Comparison of ENCODE assay signal across 1 cellular context in the genomic region with DNA sequence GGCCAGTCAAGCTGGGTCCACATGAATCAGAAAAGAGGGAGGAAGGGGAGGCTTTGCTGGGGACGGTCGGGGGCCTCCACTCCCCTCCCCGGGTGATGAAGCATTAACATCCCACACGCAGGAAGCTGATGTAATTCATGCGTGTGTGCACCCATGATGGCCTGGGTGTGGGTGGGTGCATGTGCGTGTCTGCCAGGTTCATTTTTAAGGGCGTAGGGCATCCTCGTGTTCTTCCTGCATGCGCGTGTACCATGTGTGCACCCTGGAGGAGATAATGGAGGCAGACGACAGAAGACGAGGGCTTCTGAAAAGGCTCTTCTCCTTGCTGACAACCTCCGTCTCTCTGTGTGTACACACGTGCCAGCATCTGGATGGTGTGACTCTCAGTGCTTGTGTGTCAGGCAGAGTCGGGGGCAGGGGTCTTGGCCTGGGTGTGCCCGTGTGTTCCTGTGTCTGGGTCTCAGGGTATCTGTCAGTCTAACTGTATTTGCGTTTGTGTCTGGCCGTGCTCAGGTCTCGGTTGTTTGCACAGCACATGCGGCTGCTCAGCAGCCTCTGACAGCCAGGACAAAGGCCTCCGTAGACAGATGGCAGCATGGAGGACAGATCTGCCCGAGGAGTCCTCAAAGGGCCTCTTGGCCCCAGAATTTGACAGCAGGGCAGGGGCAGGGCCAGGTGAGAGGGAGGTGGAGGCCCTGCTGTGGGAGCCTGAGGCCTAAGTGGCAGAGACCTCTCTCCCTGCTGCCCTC.
A peak's percentile ranks its signal among the peaks of the same experiment; 100 is the strongest.
TF ChIP-seq lines count a peak whose summit lies in the region.

No MANE protein-coding gene starts in this region.

TF ChIP-seq in HepG2, 621 proteins besides CTCF, POLR2A, EP300 and RAD21 (continues in another document):
- TF ChIP-seq ZNF577 (CRISPR knock-in tag; IDR thresholded peaks at IDR 0.05; ENCODE audit: borderline replicate concordance, low read depth) = no peak
- TF ChIP-seq ZFYVE20 (CRISPR knock-in tag; IDR thresholded peaks at IDR 0.05; ENCODE audit: borderline replicate concordance, low read depth) = no peak
- TF ChIP-seq AGO2 (optimal IDR thresholded peaks at IDR 0.05; ENCODE audit: low read depth, low read length) = no peak
- TF ChIP-seq PHF5A (CRISPR knock-in tag; IDR thresholded peaks at IDR 0.05; ENCODE audit: low read depth, unreplicated experiment) = no peak
- TF ChIP-seq, protein P1, sequence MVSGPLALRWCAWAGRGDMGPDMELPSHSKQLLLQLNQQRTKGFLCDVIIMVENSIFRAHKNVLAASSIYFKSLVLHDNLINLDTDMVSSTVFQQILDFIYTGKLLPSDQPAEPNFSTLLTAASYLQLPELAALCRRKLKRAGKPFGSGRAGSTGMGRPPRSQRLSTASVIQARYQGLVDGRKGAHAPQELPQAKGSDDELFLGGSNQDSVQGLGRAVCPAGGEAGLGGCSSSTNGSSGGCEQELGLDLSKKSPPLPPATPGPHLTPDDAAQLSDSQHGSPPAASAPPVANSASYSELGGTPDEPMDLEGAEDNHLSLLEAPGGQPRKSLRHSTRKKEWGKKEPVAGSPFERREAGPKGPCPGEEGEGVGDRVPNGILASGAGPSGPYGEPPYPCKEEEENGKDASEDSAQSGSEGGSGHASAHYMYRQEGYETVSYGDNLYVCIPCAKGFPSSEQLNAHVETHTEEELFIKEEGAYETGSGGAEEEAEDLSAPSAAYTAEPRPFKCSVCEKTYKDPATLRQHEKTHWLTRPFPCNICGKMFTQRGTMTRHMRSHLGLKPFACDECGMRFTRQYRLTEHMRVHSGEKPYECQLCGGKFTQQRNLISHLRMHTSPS (CRISPR knock-in tag; IDR thresholded peaks at IDR 0.05; ENCODE audit: low read depth) = no peak; the same call in 1 of the 2 replicates
- TF ChIP-seq, protein P2, sequence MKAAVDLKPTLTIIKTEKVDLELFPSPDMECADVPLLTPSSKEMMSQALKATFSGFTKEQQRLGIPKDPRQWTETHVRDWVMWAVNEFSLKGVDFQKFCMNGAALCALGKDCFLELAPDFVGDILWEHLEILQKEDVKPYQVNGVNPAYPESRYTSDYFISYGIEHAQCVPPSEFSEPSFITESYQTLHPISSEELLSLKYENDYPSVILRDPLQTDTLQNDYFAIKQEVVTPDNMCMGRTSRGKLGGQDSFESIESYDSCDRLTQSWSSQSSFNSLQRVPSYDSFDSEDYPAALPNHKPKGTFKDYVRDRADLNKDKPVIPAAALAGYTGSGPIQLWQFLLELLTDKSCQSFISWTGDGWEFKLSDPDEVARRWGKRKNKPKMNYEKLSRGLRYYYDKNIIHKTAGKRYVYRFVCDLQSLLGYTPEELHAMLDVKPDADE (CRISPR knock-in tag; IDR thresholded peaks at IDR 0.05) = no peak
- no peak for TF ChIP-seq ZNF879 (CRISPR knock-in tag; IDR thresholded peaks at IDR 0.05)
- no peak for TF ChIP-seq ZNF432 (CRISPR knock-in tag; IDR thresholded peaks at IDR 0.05; ENCODE audit: borderline replicate concordance)
- TF ChIP-seq NR2F6 (IDR thresholded peaks at IDR 0.05) = no peak
- TF ChIP-seq NR2F6 (CRISPR knock-in tag; IDR thresholded peaks at IDR 0.05) = no peak
- TF ChIP-seq MEIS1 (CRISPR knock-in tag; IDR thresholded peaks at IDR 0.05; ENCODE audit: borderline replicate concordance) = 0 out of 2 replicates have a peak, but pooled peaks have one; percentile 12
- TF ChIP-seq ETV5 (CRISPR knock-in tag; IDR thresholded peaks at IDR 0.05; ENCODE audit: borderline replicate concordance) = no peak
- TF ChIP-seq NCOA2 (CRISPR knock-in tag; IDR thresholded peaks at IDR 0.05) = 0 out of 2 replicates have a peak, but pooled peaks have one; percentile 18
- TF ChIP-seq, protein P3, sequence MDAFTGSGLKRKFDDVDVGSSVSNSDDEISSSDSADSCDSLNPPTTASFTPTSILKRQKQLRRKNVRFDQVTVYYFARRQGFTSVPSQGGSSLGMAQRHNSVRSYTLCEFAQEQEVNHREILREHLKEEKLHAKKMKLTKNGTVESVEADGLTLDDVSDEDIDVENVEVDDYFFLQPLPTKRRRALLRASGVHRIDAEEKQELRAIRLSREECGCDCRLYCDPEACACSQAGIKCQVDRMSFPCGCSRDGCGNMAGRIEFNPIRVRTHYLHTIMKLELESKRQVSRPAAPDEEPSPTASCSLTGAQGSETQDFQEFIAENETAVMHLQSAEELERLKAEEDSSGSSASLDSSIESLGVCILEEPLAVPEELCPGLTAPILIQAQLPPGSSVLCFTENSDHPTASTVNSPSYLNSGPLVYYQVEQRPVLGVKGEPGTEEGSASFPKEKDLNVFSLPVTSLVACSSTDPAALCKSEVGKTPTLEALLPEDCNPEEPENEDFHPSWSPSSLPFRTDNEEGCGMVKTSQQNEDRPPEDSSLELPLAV (CRISPR knock-in tag; conservative IDR thresholded peaks at IDR 0.05; ENCODE audit: low read depth) = no peak
- no peak for TF ChIP-seq DR1 (CRISPR knock-in tag; IDR thresholded peaks at IDR 0.05)
- TF ChIP-seq ELF3 (CRISPR knock-in tag; IDR thresholded peaks at IDR 0.05) = no peak
- TF ChIP-seq, protein P4, sequence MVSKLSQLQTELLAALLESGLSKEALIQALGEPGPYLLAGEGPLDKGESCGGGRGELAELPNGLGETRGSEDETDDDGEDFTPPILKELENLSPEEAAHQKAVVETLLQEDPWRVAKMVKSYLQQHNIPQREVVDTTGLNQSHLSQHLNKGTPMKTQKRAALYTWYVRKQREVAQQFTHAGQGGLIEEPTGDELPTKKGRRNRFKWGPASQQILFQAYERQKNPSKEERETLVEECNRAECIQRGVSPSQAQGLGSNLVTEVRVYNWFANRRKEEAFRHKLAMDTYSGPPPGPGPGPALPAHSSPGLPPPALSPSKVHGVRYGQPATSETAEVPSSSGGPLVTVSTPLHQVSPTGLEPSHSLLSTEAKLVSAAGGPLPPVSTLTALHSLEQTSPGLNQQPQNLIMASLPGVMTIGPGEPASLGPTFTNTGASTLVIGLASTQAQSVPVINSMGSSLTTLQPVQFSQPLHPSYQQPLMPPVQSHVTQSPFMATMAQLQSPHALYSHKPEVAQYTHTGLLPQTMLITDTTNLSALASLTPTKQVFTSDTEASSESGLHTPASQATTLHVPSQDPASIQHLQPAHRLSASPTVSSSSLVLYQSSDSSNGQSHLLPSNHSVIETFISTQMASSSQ (IDR thresholded peaks at IDR 0.05; ENCODE audit: low read depth) = no peak
- TF ChIP-seq, protein P4 (CRISPR knock-in tag; IDR thresholded peaks at IDR 0.05; ENCODE audit: borderline replicate concordance) = peak; percentile 18; the same call in 1 of the 2 replicates
- TF ChIP-seq, protein P5, sequence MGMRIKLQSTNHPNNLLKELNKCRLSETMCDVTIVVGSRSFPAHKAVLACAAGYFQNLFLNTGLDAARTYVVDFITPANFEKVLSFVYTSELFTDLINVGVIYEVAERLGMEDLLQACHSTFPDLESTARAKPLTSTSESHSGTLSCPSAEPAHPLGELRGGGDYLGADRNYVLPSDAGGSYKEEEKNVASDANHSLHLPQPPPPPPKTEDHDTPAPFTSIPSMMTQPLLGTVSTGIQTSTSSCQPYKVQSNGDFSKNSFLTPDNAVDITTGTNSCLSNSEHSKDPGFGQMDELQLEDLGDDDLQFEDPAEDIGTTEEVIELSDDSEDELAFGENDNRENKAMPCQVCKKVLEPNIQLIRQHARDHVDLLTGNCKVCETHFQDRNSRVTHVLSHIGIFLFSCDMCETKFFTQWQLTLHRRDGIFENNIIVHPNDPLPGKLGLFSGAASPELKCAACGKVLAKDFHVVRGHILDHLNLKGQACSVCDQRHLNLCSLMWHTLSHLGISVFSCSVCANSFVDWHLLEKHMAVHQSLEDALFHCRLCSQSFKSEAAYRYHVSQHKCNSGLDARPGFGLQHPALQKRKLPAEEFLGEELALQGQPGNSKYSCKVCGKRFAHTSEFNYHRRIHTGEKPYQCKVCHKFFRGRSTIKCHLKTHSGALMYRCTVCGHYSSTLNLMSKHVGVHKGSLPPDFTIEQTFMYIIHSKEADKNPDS (CRISPR knock-in tag; IDR thresholded peaks at IDR 0.05) = no peak
- TF ChIP-seq, protein P6, sequence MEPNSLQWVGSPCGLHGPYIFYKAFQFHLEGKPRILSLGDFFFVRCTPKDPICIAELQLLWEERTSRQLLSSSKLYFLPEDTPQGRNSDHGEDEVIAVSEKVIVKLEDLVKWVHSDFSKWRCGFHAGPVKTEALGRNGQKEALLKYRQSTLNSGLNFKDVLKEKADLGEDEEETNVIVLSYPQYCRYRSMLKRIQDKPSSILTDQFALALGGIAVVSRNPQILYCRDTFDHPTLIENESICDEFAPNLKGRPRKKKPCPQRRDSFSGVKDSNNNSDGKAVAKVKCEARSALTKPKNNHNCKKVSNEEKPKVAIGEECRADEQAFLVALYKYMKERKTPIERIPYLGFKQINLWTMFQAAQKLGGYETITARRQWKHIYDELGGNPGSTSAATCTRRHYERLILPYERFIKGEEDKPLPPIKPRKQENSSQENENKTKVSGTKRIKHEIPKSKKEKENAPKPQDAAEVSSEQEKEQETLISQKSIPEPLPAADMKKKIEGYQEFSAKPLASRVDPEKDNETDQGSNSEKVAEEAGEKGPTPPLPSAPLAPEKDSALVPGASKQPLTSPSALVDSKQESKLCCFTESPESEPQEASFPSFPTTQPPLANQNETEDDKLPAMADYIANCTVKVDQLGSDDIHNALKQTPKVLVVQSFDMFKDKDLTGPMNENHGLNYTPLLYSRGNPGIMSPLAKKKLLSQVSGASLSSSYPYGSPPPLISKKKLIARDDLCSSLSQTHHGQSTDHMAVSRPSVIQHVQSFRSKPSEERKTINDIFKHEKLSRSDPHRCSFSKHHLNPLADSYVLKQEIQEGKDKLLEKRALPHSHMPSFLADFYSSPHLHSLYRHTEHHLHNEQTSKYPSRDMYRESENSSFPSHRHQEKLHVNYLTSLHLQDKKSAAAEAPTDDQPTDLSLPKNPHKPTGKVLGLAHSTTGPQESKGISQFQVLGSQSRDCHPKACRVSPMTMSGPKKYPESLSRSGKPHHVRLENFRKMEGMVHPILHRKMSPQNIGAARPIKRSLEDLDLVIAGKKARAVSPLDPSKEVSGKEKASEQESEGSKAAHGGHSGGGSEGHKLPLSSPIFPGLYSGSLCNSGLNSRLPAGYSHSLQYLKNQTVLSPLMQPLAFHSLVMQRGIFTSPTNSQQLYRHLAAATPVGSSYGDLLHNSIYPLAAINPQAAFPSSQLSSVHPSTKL (CRISPR knock-in tag; IDR thresholded peaks at IDR 0.05) = peak; percentile 29; the same call in 1 of the 2 replicates
- no peak for TF ChIP-seq SNAPC2 (CRISPR knock-in tag; IDR thresholded peaks at IDR 0.05)
- TF ChIP-seq, protein P7, sequence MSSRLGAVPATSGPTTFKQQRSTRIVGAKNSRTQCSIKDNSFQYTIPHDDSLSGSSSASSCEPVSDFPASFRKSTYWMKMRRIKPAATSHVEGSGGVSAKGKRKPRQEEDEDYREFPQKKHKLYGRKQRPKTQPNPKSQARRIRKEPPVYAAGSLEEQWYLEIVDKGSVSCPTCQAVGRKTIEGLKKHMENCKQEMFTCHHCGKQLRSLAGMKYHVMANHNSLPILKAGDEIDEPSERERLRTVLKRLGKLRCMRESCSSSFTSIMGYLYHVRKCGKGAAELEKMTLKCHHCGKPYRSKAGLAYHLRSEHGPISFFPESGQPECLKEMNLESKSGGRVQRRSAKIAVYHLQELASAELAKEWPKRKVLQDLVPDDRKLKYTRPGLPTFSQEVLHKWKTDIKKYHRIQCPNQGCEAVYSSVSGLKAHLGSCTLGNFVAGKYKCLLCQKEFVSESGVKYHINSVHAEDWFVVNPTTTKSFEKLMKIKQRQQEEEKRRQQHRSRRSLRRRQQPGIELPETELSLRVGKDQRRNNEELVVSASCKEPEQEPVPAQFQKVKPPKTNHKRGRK (CRISPR knock-in tag; IDR thresholded peaks at IDR 0.05) = no peak
- TF ChIP-seq DMAP1 (CRISPR knock-in tag; IDR thresholded peaks at IDR 0.05) = no peak
- no peak for TF ChIP-seq RXRA (CRISPR knock-in tag; IDR thresholded peaks at IDR 0.05)
- TF ChIP-seq PTBP1 (IDR thresholded peaks at IDR 0.05; ENCODE audit: low read depth, low read length, poor library complexity, severe bottlenecking) = no peak
